8 cellular contexts compared by ENCODE assay signal in the genomic region with DNA sequence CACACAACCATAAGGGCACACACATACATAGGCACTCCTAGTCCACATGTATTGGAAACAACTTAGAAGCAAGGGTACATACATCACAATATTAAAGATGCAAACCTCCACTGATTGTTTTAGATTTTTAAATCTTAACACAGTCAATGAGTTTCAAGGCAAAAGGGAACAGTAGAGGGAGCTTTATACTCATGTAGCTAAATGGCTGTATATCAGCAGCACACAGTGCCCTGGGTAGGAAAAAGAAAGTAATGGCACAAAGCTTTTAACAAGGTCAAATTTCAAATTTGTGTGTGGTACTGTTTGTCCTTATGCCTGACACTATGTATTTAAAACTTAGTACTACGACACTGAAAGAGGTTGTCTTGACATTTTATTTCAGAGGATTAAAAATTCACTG.
DNase-seq lines count a peak whose midpoint lies in the region; ATAC-seq, FAIRE-seq and TF ChIP-seq lines count a peak whose summit lies in the region.

No MANE protein-coding gene starts in this region.

- DNase-seq in activated CD4-positive, alpha-beta T cell treated with anti-CD3 and anti-CD28 coated beads for 36 hours = no peak
- no peak for DNase-seq in activated CD4-positive, alpha-beta T cell treated with anti-CD3 and anti-CD28 coated beads, Interleukin-2, amount 50 U/mL, for 4 hours
- DNase-seq in NCI-H2029 treated with DMSO at 0.1 percent for 48 hours (lab: John Stamatoyannopoulos, UW) (peak; percentile 10), astrocyte of the spinal cord (ENCODE audit: low read depth, low spot score) (peak; percentile 73), kidney (no peak), tibial artery (no peak), activated gamma-delta T cell treated with Interleukin-2 at 50 U/mL for 16 hours (no peak)

- H3K36me3 ChIP-seq in kidney (ENCODE audit: control insufficient read depth in 1 of 2, insufficient read depth in 2 of 2, low read length in 2 of 2) (peaks cover 7 to 16% of the 10 kb centered on the region in 2 donors), tibial artery (peaks cover 0 to 39% (median 39%) of the 10 kb centered on the region in 3 donors)

- peak; percentile 81 for ATAC-seq in activated CD4-positive, alpha-beta T cell treated with anti-CD3 and anti-CD28 coated beads for 36 hours
- no peak for ATAC-seq in GM21447 (IDR thresholded peaks at IDR 0.05; ENCODE audit: unreplicated experiment)

- H3K9me3 ChIP-seq in kidney (ENCODE audit: control insufficient read depth in 1 of 2, low read length in 2 of 2) (no peaks in the 10 kb centered on the region), tibial artery (no peaks in the 10 kb centered on the region)

- no peaks in the 10 kb centered on the region for H3K27me3 ChIP-seq in tibial artery

- peak; percentile 87 for FAIRE-seq in kidney (lab: Jason Lieb, UNC)

- H3K4me3 ChIP-seq in astrocyte of the spinal cord (ENCODE audit: low read depth, low read length) = no peak overlapping the region
- no peak overlapping the region for H3K4me3 ChIP-seq in kidney (ENCODE audit: low read length in 2 of 2)
- no peak overlapping the region for H3K4me3 ChIP-seq in tibial artery

- H3K4me3 Mint-ChIP-seq in activated CD4-positive, alpha-beta T cell treated with anti-CD3 and anti-CD28 coated beads for 36 hours = no peak overlapping the region

- CTCF ChIA-PET in activated CD4-positive, alpha-beta T cell treated with anti-CD3 and anti-CD28 coated beads for 36 hours (lab: Charles Lee) = interaction anchor here (1.0 to 2.2 kb wide), 10 partner anchors 13 to 223 kb away, joined by 3 to 10 read pairs (median 4); no protein-coding TSS in a partner anchor

- H3K27ac ChIP-seq in kidney (ENCODE audit: low read depth in 2 of 2, low read length in 2 of 2) (no peak overlapping the region), tibial artery (no peak overlapping the region)

- POLR2A ChIA-PET in activated CD4-positive, alpha-beta T cell treated with anti-CD3 and anti-CD28 coated beads for 36 hours (lab: Charles Lee) = interaction anchor here (1.1 kb wide), 1 partner anchor 148 kb away, joined by 3 read pairs; no protein-coding TSS in a partner anchor

- in situ Hi-C loops in astrocyte of the spinal cord (cut with HindIII; ENCODE audit: low sequenced_read_pairs) = no loop called here

- TF ChIP-seq CTCF in astrocyte of the spinal cord (IDR thresholded peaks at IDR 0.05; ENCODE audit: low read depth, low read length) (peak; percentile 58), kidney (IDR thresholded peaks at IDR 0.05; ENCODE audit: borderline replicate concordance, extremely low read depth, insufficient read depth) (peak; percentile 60), tibial artery (IDR thresholded peaks at IDR 0.05) (peak; percentile 55 to 61)

- no peaks in the 10 kb centered on the region for H3K27me3 Mint-ChIP-seq in activated CD4-positive, alpha-beta T cell treated with anti-CD3 and anti-CD28 coated beads for 36 hours

- no peak overlapping the region for H3K9ac ChIP-seq in kidney (ENCODE audit: low read length in 2 of 2)

- peaks cover 5% of the 10 kb centered on the region for H3K4me1 Mint-ChIP-seq in activated CD4-positive, alpha-beta T cell treated with anti-CD3 and anti-CD28 coated beads for 36 hours

- no peaks in the 10 kb centered on the region for H3K9me3 Mint-ChIP-seq in activated CD4-positive, alpha-beta T cell treated with anti-CD3 and anti-CD28 coated beads for 36 hours (ENCODE audit: low read depth)

- H3K4me1 ChIP-seq in kidney (ENCODE audit: control insufficient read depth in 1 of 2, insufficient read depth in 1 of 2, low read depth in 1 of 2, low read length in 2 of 2) (no peaks in the 10 kb centered on the region), tibial artery (peaks cover 0 to 17% (median 6%) of the 10 kb centered on the region in 4 donors)

- intact Hi-C loops in activated CD4-positive, alpha-beta T cell treated with anti-CD3 and anti-CD28 coated beads for 36 hours (cut with DNase I, micrococcal nuclease) = loop anchor here (1.0 to 5.0 kb wide), 2 partner anchors 47 to 221 kb away; no protein-coding TSS in a partner anchor
- intact Hi-C loops in kidney (cut with DNase I) (no loop called here), tibial artery (cut with DNase I; ENCODE audit: low total_unique reads) (no loop called here)

- peak overlapping the region; percentile 23 for H3K27ac Mint-ChIP-seq in activated CD4-positive, alpha-beta T cell treated with anti-CD3 and anti-CD28 coated beads for 36 hours

- H3K36me3 Mint-ChIP-seq in activated CD4-positive, alpha-beta T cell treated with anti-CD3 and anti-CD28 coated beads for 36 hours (ENCODE audit: low read depth) = peaks cover 23% of the 10 kb centered on the region

Comparison
In these comparisons a context has a peak if more than half of its experiments do, and no peak if none do; other contexts are left out.
1. DNase-seq: peak in NCI-H2029 treated with DMSO at 0.1 percent for 48 hours (single experiment) and astrocyte of the spinal cord (single experiment); none in activated CD4-positive, alpha-beta T cell treated with anti-CD3 and anti-CD28 coated beads for 36 hours (single experiment), activated CD4-positive, alpha-beta T cell treated with anti-CD3 and anti-CD28 coated beads, Interleukin-2, amount 50 U/mL, for 4 hours (0 of 2), kidney (single experiment), tibial artery (0 of 2) and activated gamma-delta T cell treated with Interleukin-2 at 50 U/mL for 16 hours (single experiment).
2. intact Hi-C loops: an anchor here in activated CD4-positive, alpha-beta T cell treated with anti-CD3 and anti-CD28 coated beads for 36 hours (1.0 to 5.0 kb wide); none called in kidney and tibial artery.
3. Peak in every context shown above with its lines, with median percentiles within 50 percentile points of each other: CTCF ChIP-seq.